13 cellular contexts compared by ENCODE assay signal in genomic region chr4:75629239-75629638, GRCh38. TPM values are rescaled to one million over a fixed set of nuclear protein-coding genes. Genes with fewer than 3 reads are reported as not detected.
DNase-seq lines count a peak whose midpoint lies in the region; ATAC-seq and TF ChIP-seq lines count a peak whose summit lies in the region.
"Had no signal": no experiment of that assay in that cellular context is flagged by ENCODE, and none has a peak within 500 bp of the region (broad histone marks: within the 10 kb centered on the region; RNA-seq: fewer than 3 reads in every experiment).

No MANE protein-coding gene starts in this region.

- H3K4me1 Mint-ChIP-seq in Calu3 (ENCODE audit: low read depth, unreplicated experiment) = peaks cover 9% of the 10 kb centered on the region
- peaks cover 9% of the 10 kb centered on the region for H3K4me1 Mint-ChIP-seq in activated T-helper 2 cell treated with anti-CD3 and anti-CD28 coated beads, Interferon-gamma antibody, Interleukin-2, Interleukin-4, amounts not matched to agents 10 μg/mL and 5 μg/mL and 100 μg/mL, durations not matched to agents 14 hours and 24 hours and 36 hours (ENCODE audit: low read depth)
- H3K4me1 Mint-ChIP-seq in mesothelial cell of epicardium = peaks cover 11% of the 10 kb centered on the region

- H3K4me3 ChIP-seq in A673 (ENCODE audit: low read depth, low read length, poor library complexity, severe bottlenecking) = peak overlapping the region; percentile 53

- peak overlapping the region; percentile 26 for H3K4me3 Mint-ChIP-seq in Calu3 (ENCODE audit: low read depth, unreplicated experiment)
- peak overlapping the region; percentile 28 for H3K4me3 Mint-ChIP-seq in activated T-helper 2 cell treated with anti-CD3 and anti-CD28 coated beads, Interferon-gamma antibody, Interleukin-2, Interleukin-4, amounts not matched to agents 10 μg/mL and 5 μg/mL and 100 μg/mL, durations not matched to agents 14 hours and 24 hours and 36 hours (ENCODE audit: low read depth)
- peak overlapping the region; percentile 21 for H3K4me3 Mint-ChIP-seq in mesothelial cell of epicardium

- intact Hi-C loops in A673 (cut with micrococcal nuclease; ENCODE audit: unreplicated experiment) (no loop called here), Calu3 (cut with micrococcal nuclease; ENCODE audit: unreplicated experiment) (no loop called here)
- intact Hi-C loops in activated T-helper 2 cell treated with anti-CD3 and anti-CD28 coated beads, Interferon-gamma antibody, Interleukin-2, Interleukin-4, amounts not matched to agents 10 μg/mL and 5 μg/mL and 100 μg/mL, durations not matched to agents 14 hours and 24 hours and 36 hours (cut with micrococcal nuclease) = no loop called here

- H3K36me3 Mint-ChIP-seq in Calu3 (ENCODE audit: insufficient read depth, unreplicated experiment) (peaks cover 12% of the 10 kb centered on the region), mesothelial cell of epicardium (no peaks in the 10 kb centered on the region)
- H3K36me3 Mint-ChIP-seq in activated T-helper 2 cell treated with anti-CD3 and anti-CD28 coated beads, Interferon-gamma antibody, Interleukin-2, Interleukin-4, amounts not matched to agents 10 μg/mL and 5 μg/mL and 100 μg/mL, durations not matched to agents 14 hours and 24 hours and 36 hours (ENCODE audit: low read depth) = no peaks in the 10 kb centered on the region

- H3K4me1 ChIP-seq in A673 (ENCODE audit: insufficient read depth, low read length, poor library complexity, severe bottlenecking) = no peaks in the 10 kb centered on the region

- H3K27ac Mint-ChIP-seq in Calu3 (ENCODE audit: unreplicated experiment) (no peak overlapping the region), mesothelial cell of epicardium (no peak overlapping the region)
- no peak overlapping the region for H3K27ac Mint-ChIP-seq in activated T-helper 2 cell treated with anti-CD3 and anti-CD28 coated beads, Interferon-gamma antibody, Interleukin-2, Interleukin-4, amounts not matched to agents 10 μg/mL and 5 μg/mL and 100 μg/mL, durations not matched to agents 14 hours and 24 hours and 36 hours
- H3K27ac Mint-ChIP-seq: activated T-helper 1 cell treated with anti-CD3 and anti-CD28 coated beads, Interleukin-12 subunit alpha, Interleukin-12 subunit beta, Interleukin-2, Interleukin-4 antibody, amounts not matched to agents 30 ng/mL and 10 ng/mL and 1 ng/mL, durations not matched to agents 14 hours and 24 hours and 36 hours had no signal

- DNase-seq in A673 (ENCODE audit: low spot score) = no peak
- DNase-seq in Calu3 = no peak
- DNase-seq in activated T-helper 2 cell treated with anti-CD3 and anti-CD28 coated beads, Interferon-gamma antibody, Interleukin-2, Interleukin-4, amounts not matched to agents 10 μg/mL and 5 μg/mL and 100 μg/mL, durations not matched to agents 14 hours and 24 hours and 36 hours (ENCODE audit: low spot score) = no peak
- no peak for DNase-seq in mesothelial cell of epicardium (ENCODE audit: low spot score in 2 of 2, unreplicated experiment in 2 of 2)
- DNase-seq in stimulated activated CD4-positive, alpha-beta T cell treated with anti-CD3 and anti-CD28 coated beads, Interleukin-15, amount 100 ng/mL, for 24 hours = no peak
- DNase-seq: C1 segment of cervical spinal cord; stimulated activated CD4-positive, alpha-beta T cell treated with anti-CD3 and anti-CD28 coated beads, Interleukin-2, amount 100 ng/mL, for 48 hours had no signal

- no peaks in the 10 kb centered on the region for H3K27me3 ChIP-seq in A673 (replicated peaks; ENCODE audit: insufficient read depth, low read depth, low read length, poor library complexity)
- H3K27me3 ChIP-seq: right atrium auricular region had no signal

- TF ChIP-seq CTCF in A673 (conservative IDR thresholded peaks at IDR 0.05; ENCODE audit: low read depth, low read length) = no peak
- TF ChIP-seq CTCF in Calu3 (IDR thresholded peaks at IDR 0.05; ENCODE audit: unreplicated experiment) = no peak
- TF ChIP-seq CTCF in mesothelial cell of epicardium (IDR thresholded peaks at IDR 0.05; ENCODE audit: unreplicated experiment) = no peak

- BruUV-seq in A673 (replicated peaks; lab: Mats Ljungman, UMichigan) = no TSS peak
- BruUV-seq in Calu3 (replicated peaks; lab: Mats Ljungman, UMichigan) = TSS peak; percentile 72

- ATAC-seq in HG03442 (IDR thresholded peaks at IDR 0.05; ENCODE audit: unreplicated experiment) = no peak
- ATAC-seq in HG02798 (IDR thresholded peaks at IDR 0.05; ENCODE audit: poor library complexity, unreplicated experiment) = no peak
- no peak for ATAC-seq in GM21717 (IDR thresholded peaks at IDR 0.05; ENCODE audit: unreplicated experiment)

- POLR2A ChIA-PET in A673 (lab: Charles Lee; ENCODE audit: low non-redundant PET) = no interaction called here

- H3K9me3 ChIP-seq in A673 (ENCODE audit: low read depth, low read length, poor library complexity, severe bottlenecking) = no peaks in the 10 kb centered on the region
- H3K9me3 ChIP-seq: right atrium auricular region had no signal

- CTCF ChIA-PET in A673 (lab: Charles Lee) = no interaction called here
- CTCF ChIA-PET in Calu3 (lab: Charles Lee) = interaction anchor here (0.6 kb wide), 1 partner anchor 158 kb away, joined by 5 read pairs; no protein-coding TSS in a partner anchor

- H3K9me3 Mint-ChIP-seq in Calu3 (ENCODE audit: low read depth, unreplicated experiment) (no peaks in the 10 kb centered on the region), mesothelial cell of epicardium (no peaks in the 10 kb centered on the region)
- H3K9me3 Mint-ChIP-seq in activated T-helper 2 cell treated with anti-CD3 and anti-CD28 coated beads, Interferon-gamma antibody, Interleukin-2, Interleukin-4, amounts not matched to agents 10 μg/mL and 5 μg/mL and 100 μg/mL, durations not matched to agents 14 hours and 24 hours and 36 hours = no peaks in the 10 kb centered on the region
- H3K9me3 Mint-ChIP-seq: activated T-helper 1 cell treated with anti-CD3 and anti-CD28 coated beads, Interleukin-12 subunit alpha, Interleukin-12 subunit beta, Interleukin-2, Interleukin-4 antibody, amounts not matched to agents 30 ng/mL and 10 ng/mL and 1 ng/mL, durations not matched to agents 14 hours and 24 hours and 36 hours had no signal

- H3K27ac ChIP-seq in A673 (ENCODE audit: low read depth, low read length, poor library complexity, severe bottlenecking) = no peak overlapping the region
- H3K27ac ChIP-seq: right atrium auricular region had no signal

- H3K36me3 ChIP-seq in A673 (ENCODE audit: insufficient read depth, low read length, poor library complexity, severe bottlenecking) = no peaks in the 10 kb centered on the region
- H3K36me3 ChIP-seq: right atrium auricular region had no signal

- no peaks in the 10 kb centered on the region for H3K27me3 Mint-ChIP-seq in Calu3 (ENCODE audit: unreplicated experiment)
- peaks cover 5% of the 10 kb centered on the region for H3K27me3 Mint-ChIP-seq in activated T-helper 2 cell treated with anti-CD3 and anti-CD28 coated beads, Interferon-gamma antibody, Interleukin-2, Interleukin-4, amounts not matched to agents 10 μg/mL and 5 μg/mL and 100 μg/mL, durations not matched to agents 14 hours and 24 hours and 36 hours (ENCODE audit: low read depth)
- H3K27me3 Mint-ChIP-seq in mesothelial cell of epicardium (ENCODE audit: low read depth) = no peaks in the 10 kb centered on the region

RNA-seq across cellular contexts. Expression of gene CDKL2, which starts 1.1 kb away (rescaled TPM):
- total RNA-seq in A673 (2021) (1.5 and 1.6 TPM in 2 replicates), Calu3 (2022) (2.2 and 2.7 TPM in 2 replicates), mesothelial cell of epicardium (2.1 to 3.0 TPM (median 3.0 TPM) in 3 replicates)
- total RNA-seq in activated T-helper 2 cell treated with anti-CD3 and anti-CD28 coated beads, Interferon-gamma antibody, Interleukin-2, Interleukin-4, amounts not matched to agents 10 μg/mL and 5 μg/mL and 100 μg/mL, durations not matched to agents 14 hours and 24 hours and 36 hours = 0.23 and 0.57 TPM in 2 replicates
- total RNA-seq: HT1080 had no signal

RNA-seq across cellular contexts. Expression of gene G3BP2, which starts 44.0 kb away (rescaled TPM):
- total RNA-seq in A673 (2021) (104 and 124 TPM in 2 replicates), Calu3 (2022) (122 and 128 TPM in 2 replicates), mesothelial cell of epicardium (169 to 178 TPM (median 175 TPM) in 3 replicates)
- total RNA-seq in activated T-helper 2 cell treated with anti-CD3 and anti-CD28 coated beads, Interferon-gamma antibody, Interleukin-2, Interleukin-4, amounts not matched to agents 10 μg/mL and 5 μg/mL and 100 μg/mL, durations not matched to agents 14 hours and 24 hours and 36 hours = 143 and 156 TPM in 2 replicates
